ENCODE assay signal across 8 cellular contexts in the genomic region with DNA sequence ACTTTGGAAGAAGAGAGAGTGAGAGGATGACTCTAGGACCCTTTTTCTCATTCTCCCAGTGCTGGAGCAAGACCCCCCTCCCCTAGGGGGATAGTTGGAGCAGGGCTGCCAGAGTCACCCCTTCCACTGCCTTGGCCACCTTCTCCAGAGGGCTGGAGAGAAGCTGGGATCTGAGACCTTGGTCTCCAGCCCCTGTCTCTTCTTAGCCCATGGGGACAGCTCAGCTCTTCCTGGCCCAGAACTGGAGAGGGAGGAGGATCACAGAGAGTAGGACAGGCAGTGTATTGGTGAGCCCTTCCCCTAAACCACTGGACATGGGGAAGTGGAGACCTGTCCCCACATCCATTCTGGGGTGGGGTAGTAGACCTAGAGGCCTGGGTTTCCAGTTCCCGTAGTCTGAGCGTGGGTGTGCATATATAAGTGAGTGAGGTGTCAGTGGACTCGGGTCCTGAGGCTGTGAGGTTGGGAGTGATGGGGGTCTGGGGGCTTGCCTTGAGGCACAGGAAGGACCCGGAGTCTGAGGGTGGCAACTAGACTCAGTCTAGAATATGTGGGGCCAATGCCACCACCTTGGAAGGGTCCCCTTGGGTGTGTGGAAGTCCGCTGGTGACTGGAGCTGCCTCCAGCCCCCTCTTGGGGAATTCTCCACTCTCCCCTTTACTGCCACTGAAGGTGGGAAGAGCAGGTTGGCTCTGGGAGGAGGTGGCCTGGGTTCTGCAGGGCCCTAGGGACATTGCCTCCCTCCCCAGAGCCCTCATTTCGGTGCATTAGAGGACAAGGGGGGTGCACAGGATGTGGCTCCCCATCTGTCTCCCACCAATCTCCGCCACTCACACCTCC. TPM values are rescaled to one million over a fixed set of nuclear protein-coding genes. Genes with fewer than 3 reads are reported as not detected.
DNase-seq lines count a peak whose midpoint lies in the region; ATAC-seq and TF ChIP-seq lines count a peak whose summit lies in the region.

No MANE protein-coding gene starts in this region.

- H3K4me3 Mint-ChIP-seq in activated naive CD4-positive, alpha-beta T cell treated with anti-CD3 and anti-CD28 coated beads, Interleukin-2, amount 50 U/mL, for 24 hours, result peak overlapping the region; percentile 80

- peak overlapping the region; percentile 78 for H3K4me3 ChIP-seq in choroid plexus epithelial cell (ENCODE audit: low read depth, low read length)
- peak overlapping the region; percentile 15 for H3K4me3 ChIP-seq in mucosa of descending colon
- H3K4me3 ChIP-seq in vagina, result peak overlapping the region; percentile 76 to 78

- H3K9me3 Mint-ChIP-seq in activated naive CD4-positive, alpha-beta T cell treated with anti-CD3 and anti-CD28 coated beads, Interleukin-2, amount 50 U/mL, for 24 hours, result no peaks in the 10 kb centered on the region
- H3K9me3 Mint-ChIP-seq in activated naive CD4-positive, alpha-beta T cell treated with anti-CD3 and anti-CD28 coated beads, Interleukin-2, amount 50 U/mL, for 72 hours, result no peaks in the 10 kb centered on the region

- H3K9me3 ChIP-seq in mucosa of descending colon, result no peaks in the 10 kb centered on the region
- H3K9me3 ChIP-seq in vagina, result no peaks in the 10 kb centered on the region

- peak overlapping the region; percentile 97 for H3K27ac ChIP-seq in vagina

- no peaks in the 10 kb centered on the region for H3K36me3 ChIP-seq in mucosa of descending colon (ENCODE audit: low read depth)
- H3K36me3 ChIP-seq in vagina, result peaks cover 0 to 14% of the 10 kb centered on the region in 2 donors

- no peak for TF ChIP-seq POLR2A in vagina (IDR thresholded peaks at IDR 0.05)

- peak overlapping the region; percentile 30 for H3K27ac Mint-ChIP-seq in activated naive CD4-positive, alpha-beta T cell treated with anti-CD3 and anti-CD28 coated beads, Interleukin-2, amount 50 U/mL, for 24 hours
- H3K27ac Mint-ChIP-seq in activated naive CD4-positive, alpha-beta T cell treated with anti-CD3 and anti-CD28 coated beads, Interleukin-2, amount 50 U/mL, for 72 hours, result no peak overlapping the region

- TF ChIP-seq CTCF in choroid plexus epithelial cell (conservative IDR thresholded peaks at IDR 0.05; ENCODE audit: low read depth, low read length) (no peak), mucosa of descending colon (IDR thresholded peaks at IDR 0.05) (no peak), vagina (IDR thresholded peaks at IDR 0.05) (no peak)

- no peaks in the 10 kb centered on the region for H3K27me3 ChIP-seq in vagina

- H3K4me1 Mint-ChIP-seq in activated naive CD4-positive, alpha-beta T cell treated with anti-CD3 and anti-CD28 coated beads, Interleukin-2, amount 50 U/mL, for 24 hours, result peaks cover 74% of the 10 kb centered on the region

- H3K36me3 Mint-ChIP-seq in activated naive CD4-positive, alpha-beta T cell treated with anti-CD3 and anti-CD28 coated beads, Interleukin-2, amount 50 U/mL, for 24 hours, result peaks cover 6% of the 10 kb centered on the region
- peaks cover 0 to 6% of the 10 kb centered on the region in 2 donors for H3K36me3 Mint-ChIP-seq in activated naive CD4-positive, alpha-beta T cell treated with anti-CD3 and anti-CD28 coated beads, Interleukin-2, amount 50 U/mL, for 72 hours

- peaks cover 68% of the 10 kb centered on the region for H3K4me1 ChIP-seq in mucosa of descending colon (ENCODE audit: low read depth)
- peaks cover 92% of the 10 kb centered on the region for H3K4me1 ChIP-seq in vagina

- no peak for DNase-seq in activated naive CD4-positive, alpha-beta T cell treated with anti-CD3 and anti-CD28 coated beads, Interleukin-2, amount 50 U/mL, for 72 hours (ENCODE audit: low spot score in 2 of 2)
- DNase-seq in choroid plexus epithelial cell (ENCODE audit: low read depth), result no peak
- peak in 1 of 3 donors; percentile 49 for DNase-seq in mucosa of descending colon
- DNase-seq in vagina (ENCODE audit: extremely low spot score in 2 of 2), result no peak
- DNase-seq in NCI-H2196 treated with DMSO at 0.1 percent for 48 hours (lab: John Stamatoyannopoulos, UW; ENCODE audit: unreplicated experiment), result no peak
- no peak for DNase-seq in GF-D8 (lab: John Stamatoyannopoulos, UW)

- intact Hi-C loops in mucosa of descending colon (cut with DNase I, micrococcal nuclease), result no loop called here
- intact Hi-C loops in vagina (cut with DNase I), result no loop called here

- no peak for ATAC-seq in activated naive CD4-positive, alpha-beta T cell treated with anti-CD3 and anti-CD28 coated beads, Interleukin-2, amount 50 U/mL, for 72 hours
- ATAC-seq in mucosa of descending colon (no peak), GM21390 (IDR thresholded peaks at IDR 0.05; ENCODE audit: unreplicated experiment) (no peak)

- H3K27me3 Mint-ChIP-seq in activated naive CD4-positive, alpha-beta T cell treated with anti-CD3 and anti-CD28 coated beads, Interleukin-2, amount 50 U/mL, for 24 hours, result no peaks in the 10 kb centered on the region

RNA-seq across cellular contexts. Expression of a gene that starts 20.0 kb away (rescaled TPM):
- total RNA-seq in activated naive CD4-positive, alpha-beta T cell treated with anti-CD3 and anti-CD28 coated beads, Interleukin-2, amount 50 U/mL, for 72 hours, result not detected
- total RNA-seq in mucosa of descending colon (1 to 10 TPM in 2 of 3 donors, under 1 TPM in 1; 0.81 to 1.4 (median 1.2) TPM), vagina (12.0 TPM)

RNA-seq across cellular contexts. Expression of a gene that starts 35.6 kb away (rescaled TPM):
- total RNA-seq in activated naive CD4-positive, alpha-beta T cell treated with anti-CD3 and anti-CD28 coated beads, Interleukin-2, amount 50 U/mL, for 72 hours, result 10 to 100 TPM; 21.0 to 23.0 TPM
- total RNA-seq in mucosa of descending colon (10 to 100 TPM; 42.2 to 51.2 (median 49.6) TPM), vagina (58.9 TPM)

RNA-seq across cellular contexts. Expression of a gene that starts 56.9 kb away (rescaled TPM):
- 10 to 100 TPM; 81.8 to 86.7 TPM for total RNA-seq in activated naive CD4-positive, alpha-beta T cell treated with anti-CD3 and anti-CD28 coated beads, Interleukin-2, amount 50 U/mL, for 72 hours
- total RNA-seq in mucosa of descending colon (10 to 100 TPM in 1 of 3 donors, 1 to 10 TPM in 2; 4.0 to 14.9 (median 7.4) TPM), vagina (3.7 TPM)

Comparison
In these comparisons a context has a peak if more than half of its experiments do, and no peak if none do; other contexts are left out.
1. H3K4me3 ChIP-seq: peak in every context shown above with its lines; median percentile 78 in choroid plexus epithelial cell; 77 in vagina; 15 in mucosa of descending colon.
2. RNA of a gene that starts 56.9 kb away (total RNA-seq): 81.8 to 86.7 TPM in activated naive CD4-positive, alpha-beta T cell treated with anti-CD3 and anti-CD28 coated beads, Interleukin-2, amount 50 U/mL, for 72 hours; 4.0 to 14.9 TPM in mucosa of descending colon and 3.7 TPM in vagina (single experiment); every median in the first group is over 4 times any median in the second.